Comparison of ENCODE assay signal across 8 cellular contexts in genomic region chr11:19938051-19938856, GRCh38.
A peak's percentile ranks its signal among the peaks of the same experiment; 100 is the strongest.
DNase-seq lines count a peak whose midpoint lies in the region; ATAC-seq and TF ChIP-seq lines count a peak whose summit lies in the region.

No MANE protein-coding gene starts in this region.

- POLR2A ChIA-PET in SK-N-SH (lab: Yijun Ruan, JAX): no interaction called here

- H3K4me3 ChIP-seq in DND-41 (ENCODE audit: low read depth in 1 of 2, low read length in 2 of 2) (no peak overlapping the region), SK-N-SH (ENCODE audit: low read depth in 2 of 2, low read length in 1 of 2) (peak overlapping the region in 1 of 2 experiments; percentile 31; a peak in 1 of 4 replicates), aorta (ENCODE audit: low read length in 2 of 2) (no peak overlapping the region)

- H3K4me1 ChIP-seq in DND-41 (ENCODE audit: insufficient read depth, low read length) (no peaks in the 10 kb centered on the region), SK-N-SH (ENCODE audit: control insufficient read depth in 1 of 2, insufficient read depth in 2 of 2, low read depth in 1 of 2, low read length in 1 of 2) (peaks cover 23 to 36% of the 10 kb centered on the region in 2 experiments), aorta (ENCODE audit: control insufficient read depth in 1 of 2, insufficient read depth in 2 of 2, low read length in 2 of 2) (peaks cover 2 to 6% of the 10 kb centered on the region in 2 donors)

- no peaks in the 10 kb centered on the region for H4K20me1 ChIP-seq in DND-41 (ENCODE audit: insufficient read depth, low read length)
- H4K20me1 ChIP-seq in SK-N-SH (ENCODE audit: insufficient read depth): no peaks in the 10 kb centered on the region

- H3K79me2 ChIP-seq in DND-41 (ENCODE audit: insufficient read depth, low read length): no peaks in the 10 kb centered on the region
- H3K79me2 ChIP-seq in SK-N-SH (ENCODE audit: insufficient read depth): peaks cover 95% of the 10 kb centered on the region

- H3K27ac Mint-ChIP-seq in mesothelial cell of epicardium: no peak overlapping the region

- no peak overlapping the region for H3K4me3 Mint-ChIP-seq in mesothelial cell of epicardium

- no peaks in the 10 kb centered on the region for H3K9me3 Mint-ChIP-seq in mesothelial cell of epicardium

- peaks cover 53% of the 10 kb centered on the region for H3K4me1 Mint-ChIP-seq in mesothelial cell of epicardium

- no peak overlapping the region for H2AFZ ChIP-seq in DND-41 (ENCODE audit: low read depth, low read length)
- H2AFZ ChIP-seq in SK-N-SH (ENCODE audit: low read depth): no peak overlapping the region

- H3K4me2 ChIP-seq in DND-41 (ENCODE audit: insufficient read depth, low read length): no peak overlapping the region
- no peak overlapping the region for H3K4me2 ChIP-seq in SK-N-SH

- no peak; the same call in 2 of the 3 replicates for ATAC-seq in DND-41 (ENCODE audit: insufficient read depth, low read depth)
- ATAC-seq in GM19438 (IDR thresholded peaks at IDR 0.05; ENCODE audit: low read depth, unreplicated experiment): peak; percentile 47
- ATAC-seq in HG03565 (IDR thresholded peaks at IDR 0.05; ENCODE audit: unreplicated experiment): peak; percentile 46
- peak; percentile 80 for ATAC-seq in aorta (ENCODE audit: low FRiP score)

- H3F3A ChIP-seq in SK-N-SH (replicated peaks; ENCODE audit: insufficient read depth): peaks cover 46% of the 10 kb centered on the region

- no peaks in the 10 kb centered on the region for H3K9me3 ChIP-seq in DND-41 (ENCODE audit: insufficient read depth, low read length, severe bottlenecking)
- no peaks in the 10 kb centered on the region for H3K9me3 ChIP-seq in SK-N-SH
- no peaks in the 10 kb centered on the region for H3K9me3 ChIP-seq in aorta (ENCODE audit: control insufficient read depth, low read length)

- peak; percentile 69 for TF ChIP-seq RAD21 in SK-N-SH (IDR thresholded peaks at IDR 0.05; ENCODE audit: low read length)

- H3K9ac ChIP-seq in DND-41 (ENCODE audit: low read depth, low read length) (no peak overlapping the region), SK-N-SH (no peak overlapping the region)

- H3K27me3 ChIP-seq in DND-41 (ENCODE audit: insufficient read depth, low read length, poor library complexity): peaks cover 10% of the 10 kb centered on the region
- no peaks in the 10 kb centered on the region for H3K27me3 ChIP-seq in SK-N-SH (ENCODE audit: insufficient read depth)
- H3K27me3 ChIP-seq in aorta (ENCODE audit: control insufficient read depth in 1 of 2, insufficient read depth in 2 of 2, low read length in 1 of 2): no peaks in the 10 kb centered on the region

- DNase-seq in DND-41 (peak; percentile 41), SK-N-SH (peak; percentile 77), dermis microvascular lymphatic vessel endothelial cell (ENCODE audit: low read depth in 2 of 2) (peak; percentile 42 to 70), mesothelial cell of epicardium (ENCODE audit: low spot score in 2 of 2, unreplicated experiment in 2 of 2) (no peak), aorta (peak; percentile 69 to 83)
- no peak for DNase-seq in stimulated activated naive CD4-positive, alpha-beta T cell treated with Interleukin-2 at 50 U/mL for 16 hours (lab: John Stamatoyannopoulos, UW)

- H3K9me2 ChIP-seq in SK-N-SH: no peaks in the 10 kb centered on the region

- TF ChIP-seq CTCF in DND-41 (IDR thresholded peaks at IDR 0.05; ENCODE audit: borderline replicate concordance, extremely low read depth, low read length, poor library complexity, severe bottlenecking) (peak; percentile 75), SK-N-SH (IDR thresholded peaks at IDR 0.05) (peak; percentile 96), mesothelial cell of epicardium (IDR thresholded peaks at IDR 0.05; ENCODE audit: unreplicated experiment) (peak; percentile 72)

- no peak for TF ChIP-seq EP300 in SK-N-SH (IDR thresholded peaks at IDR 0.05; ENCODE audit: borderline replicate concordance in 1 of 2, low read depth in 1 of 2, low read length in 1 of 2)

- H3K36me3 Mint-ChIP-seq in mesothelial cell of epicardium: no peaks in the 10 kb centered on the region

- H3K36me3 ChIP-seq in DND-41 (ENCODE audit: insufficient read depth, low read length) (no peaks in the 10 kb centered on the region), SK-N-SH (replicated peaks in 1 of 2; ENCODE audit: control insufficient read depth in 1 of 2, insufficient read depth in 2 of 2, low read length in 1 of 2) (peaks cover 80 to 83% of the 10 kb centered on the region in 2 experiments), aorta (ENCODE audit: control insufficient read depth in 1 of 2, insufficient read depth in 2 of 2, low read length in 1 of 2) (peaks cover 5 to 17% of the 10 kb centered on the region in 2 donors)

- H3K27me3 Mint-ChIP-seq in mesothelial cell of epicardium (ENCODE audit: low read depth): no peaks in the 10 kb centered on the region

- intact Hi-C loops in aorta (cut with DNase I): no loop called here

- H3K27ac ChIP-seq in DND-41 (ENCODE audit: low read length): no peak overlapping the region
- peak overlapping the region; percentile 28 to 93 for H3K27ac ChIP-seq in SK-N-SH (ENCODE audit: low read depth in 2 of 2, low read length in 1 of 2)
- H3K27ac ChIP-seq in aorta (ENCODE audit: low read depth in 1 of 2, low read length in 2 of 2): no peak overlapping the region

- CTCF ChIA-PET in SK-N-SH (lab: Yijun Ruan, JAX): interaction anchor here (0.8 to 4.4 kb wide), 18 partner anchors 9 to 417 kb away, joined by 3 to 19 read pairs (median 4); no protein-coding TSS in a partner anchor

- 57% methylated on average over 10 of the region's 10 CpGs for WGBS in SK-N-SH (ENCODE audit: low lambda C conversion rate)
- WGBS in aorta, 2 donors: 39% methylated on average over 10 of the region's 10 CpGs

TF ChIP-seq in SK-N-SH, 30 proteins besides CTCF, POLR2A, EP300 and RAD21:
- no peak for TF ChIP-seq FOXM1 (IDR thresholded peaks at IDR 0.05; ENCODE audit: low read depth)
- TF ChIP-seq GATA2 (CRISPR knock-in tag; IDR thresholded peaks at IDR 0.05): no peak
- no peak for TF ChIP-seq JUND (IDR thresholded peaks at IDR 0.05)
- no peak for TF ChIP-seq GABPA (IDR thresholded peaks at IDR 0.05; ENCODE audit: low read depth)
- TF ChIP-seq, protein P1, sequence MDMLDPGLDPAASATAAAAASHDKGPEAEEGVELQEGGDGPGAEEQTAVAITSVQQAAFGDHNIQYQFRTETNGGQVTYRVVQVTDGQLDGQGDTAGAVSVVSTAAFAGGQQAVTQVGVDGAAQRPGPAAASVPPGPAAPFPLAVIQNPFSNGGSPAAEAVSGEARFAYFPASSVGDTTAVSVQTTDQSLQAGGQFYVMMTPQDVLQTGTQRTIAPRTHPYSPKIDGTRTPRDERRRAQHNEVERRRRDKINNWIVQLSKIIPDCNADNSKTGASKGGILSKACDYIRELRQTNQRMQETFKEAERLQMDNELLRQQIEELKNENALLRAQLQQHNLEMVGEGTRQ (IDR thresholded peaks at IDR 0.05; ENCODE audit: borderline replicate concordance, low read depth, low read length): no peak
- no peak for TF ChIP-seq RXRA (IDR thresholded peaks at IDR 0.05; ENCODE audit: borderline replicate concordance, low read depth)
- peak; percentile 31; the same call in 1 of the 2 replicates for TF ChIP-seq MXI1 (IDR thresholded peaks at IDR 0.05; ENCODE audit: low read depth, low read length)
- no peak for TF ChIP-seq YY1 (IDR thresholded peaks at IDR 0.05; ENCODE audit: low read depth)
- TF ChIP-seq SMC3 (IDR thresholded peaks at IDR 0.05; ENCODE audit: low read depth, low read length): peak; percentile 43
TF ChIP-seq in SK-N-SH: peak in this region for 2.

Comparison
In these comparisons a context has a peak if more than half of its experiments do, and no peak if none do; other contexts are left out.
1. DNase-seq: peak in DND-41 (single experiment), SK-N-SH (single experiment), dermis microvascular lymphatic vessel endothelial cell (2 of 2) and aorta (2 of 2); none in mesothelial cell of epicardium (0 of 2) and stimulated activated naive CD4-positive, alpha-beta T cell treated with Interleukin-2 at 50 U/mL for 16 hours (single experiment).
2. H3K27ac ChIP-seq: peak in SK-N-SH (2 of 2); none in DND-41 (single experiment) and aorta (0 of 2).
3. Peak in every context shown above with its lines, with median percentiles within 50 percentile points of each other: CTCF ChIP-seq.